Comparison of ENCODE assay signal across 16 cellular contexts in genomic region chr20:5796369-5797040, GRCh38. TPM values are rescaled to one million over a fixed set of nuclear protein-coding genes. Genes with fewer than 3 reads are reported as not detected.
DNase-seq lines count a peak whose midpoint lies in the region; ATAC-seq and TF ChIP-seq lines count a peak whose summit lies in the region.
"Had no signal": no experiment of that assay in that cellular context is flagged by ENCODE, and none has a peak within 500 bp of the region (broad histone marks: within the 10 kb centered on the region; RNA-seq: fewer than 3 reads in every experiment).

No MANE protein-coding gene starts in this region.

- H3K9ac ChIP-seq in BLaER1 = no peak overlapping the region

- intact Hi-C loops in body of pancreas (cut with DNase I) = loop anchor here (10.0 kb wide), 1 partner anchor 262 kb away; no protein-coding TSS in a partner anchor
- intact Hi-C loops in A673 (cut with micrococcal nuclease; ENCODE audit: unreplicated experiment) = loop anchor here (10.0 kb wide), 1 partner anchor 278 kb away; no protein-coding TSS in a partner anchor

- H3K4me1 Mint-ChIP-seq in IgD-negative memory B cell = peaks cover 12 to 17% (median 15%) of the 10 kb centered on the region in 3 donors
- H3K4me1 Mint-ChIP-seq in nephron = no peaks in the 10 kb centered on the region

- no TSS peak for BruUV-seq in A673 (replicated peaks; lab: Mats Ljungman, UMichigan)

- DNase-seq in body of pancreas = no peak
- no peak for DNase-seq in H4 (ENCODE audit: low spot score)
- DNase-seq in upper lobe of left lung = no peak
- no peak for DNase-seq in A673 (ENCODE audit: low spot score)
- DNase-seq: CD4-positive, CD25-positive, alpha-beta regulatory T cell; HCEC 1CT; NCI-H187; NCI-H69; PC-3 had no signal

- H3K36me3 Mint-ChIP-seq in IgD-negative memory B cell = peaks cover 7% of the 10 kb centered on the region
- H3K36me3 Mint-ChIP-seq in nephron (ENCODE audit: low read depth) = peaks cover 11% of the 10 kb centered on the region

- H3K27me3 ChIP-seq in BLaER1 (no peaks in the 10 kb centered on the region), body of pancreas (no peaks in the 10 kb centered on the region), upper lobe of left lung (no peaks in the 10 kb centered on the region), A673 (replicated peaks; ENCODE audit: insufficient read depth, low read depth, low read length, poor library complexity) (no peaks in the 10 kb centered on the region)
- H3K27me3 ChIP-seq: SJSA1 had no signal

- CTCF ChIA-PET in A673 (lab: Charles Lee) = interaction anchor here (0.6 to 1.5 kb wide), 2 partner anchors 267 kb away, joined by 3 to 4 read pairs; no protein-coding TSS in a partner anchor

- H3K4me3 ChIP-seq in BLaER1 (no peak overlapping the region), body of pancreas (no peak overlapping the region), upper lobe of left lung (no peak overlapping the region), A673 (ENCODE audit: low read depth, low read length, poor library complexity, severe bottlenecking) (no peak overlapping the region)
- H3K4me3 ChIP-seq: K562, SJSA1 had no signal

- POLR2A ChIA-PET in A673 (lab: Charles Lee; ENCODE audit: low non-redundant PET) = interaction anchor here (0.5 kb wide), 1 partner anchor 159 kb away, joined by 3 read pairs; no protein-coding TSS in a partner anchor

- H3K4me3 Mint-ChIP-seq in IgD-negative memory B cell = peak overlapping the region in 2 of 4 donors; percentile 26 to 40
- no peak overlapping the region for H3K4me3 Mint-ChIP-seq in nephron
- H3K4me3 Mint-ChIP-seq: CD4-positive, CD25-positive, alpha-beta regulatory T cell had no signal

- ATAC-seq in body of pancreas (no peak), GM21423 (IDR thresholded peaks at IDR 0.05; ENCODE audit: unreplicated experiment) (no peak), upper lobe of left lung (ENCODE audit: low FRiP score in 2 of 2) (no peak)
- ATAC-seq: K562, PC-3 had no signal

- TF ChIP-seq POLR2A in body of pancreas (IDR thresholded peaks at IDR 0.05) (no peak), upper lobe of left lung (IDR thresholded peaks at IDR 0.05) (no peak)

- H3K9me3 Mint-ChIP-seq in IgD-negative memory B cell (no peaks in the 10 kb centered on the region), nephron (no peaks in the 10 kb centered on the region)
- H3K9me3 Mint-ChIP-seq: CD4-positive, CD25-positive, alpha-beta regulatory T cell had no signal

- no peaks in the 10 kb centered on the region for H4K20me1 ChIP-seq in BLaER1

- H3K9me3 ChIP-seq in BLaER1 = 0 out of 2 replicates have a peak, but pooled peaks cover 4% of the 10 kb centered on the region
- H3K9me3 ChIP-seq in body of pancreas = no peaks in the 10 kb centered on the region
- no peaks in the 10 kb centered on the region for H3K9me3 ChIP-seq in upper lobe of left lung
- H3K9me3 ChIP-seq in A673 (ENCODE audit: low read depth, low read length, poor library complexity, severe bottlenecking) = no peaks in the 10 kb centered on the region
- H3K9me3 ChIP-seq: SJSA1 had no signal

- H3K4me2 ChIP-seq in BLaER1 = peak overlapping the region; percentile 73

- 62 to 63% methylated on average over 8 of the region's 8 CpGs for WGBS in body of pancreas, 2 donors
- 90 to 93% methylated on average over 8 of the region's 8 CpGs for WGBS in upper lobe of left lung, 2 donors

- H3K27me3 Mint-ChIP-seq in IgD-negative memory B cell = no peaks in the 10 kb centered on the region
- no peaks in the 10 kb centered on the region for H3K27me3 Mint-ChIP-seq in nephron (ENCODE audit: low read depth)

- no peak for TF ChIP-seq EP300 in upper lobe of left lung (IDR thresholded peaks at IDR 0.05)

- TF ChIP-seq CTCF in body of pancreas (IDR thresholded peaks at IDR 0.05) = no peak
- TF ChIP-seq CTCF in nephron (IDR thresholded peaks at IDR 0.05; ENCODE audit: unreplicated experiment in 3 of 3) = no peak
- TF ChIP-seq CTCF in upper lobe of left lung (IDR thresholded peaks at IDR 0.05) = no peak
- no peak for TF ChIP-seq CTCF in A673 (conservative IDR thresholded peaks at IDR 0.05; ENCODE audit: low read depth, low read length)

- H3K36me3 ChIP-seq in BLaER1 = peaks cover 22% of the 10 kb centered on the region
- H3K36me3 ChIP-seq in body of pancreas (replicated peaks in 1 of 2; ENCODE audit: insufficient read depth in 1 of 2, low read depth in 2 of 2) = no peaks in the 10 kb centered on the region
- no peaks in the 10 kb centered on the region for H3K36me3 ChIP-seq in upper lobe of left lung
- no peaks in the 10 kb centered on the region for H3K36me3 ChIP-seq in A673 (ENCODE audit: insufficient read depth, low read length, poor library complexity, severe bottlenecking)
- H3K36me3 ChIP-seq: SJSA1 had no signal

- H3K4me1 ChIP-seq in BLaER1 (peaks cover 77% of the 10 kb centered on the region), body of pancreas (peaks cover 25% of the 10 kb centered on the region), upper lobe of left lung (no peaks in the 10 kb centered on the region), A673 (ENCODE audit: insufficient read depth, low read length, poor library complexity, severe bottlenecking) (no peaks in the 10 kb centered on the region)
- H3K4me1 ChIP-seq: SJSA1 had no signal

- peak overlapping the region; percentile 73 for H3K27ac ChIP-seq in BLaER1
- H3K27ac ChIP-seq in body of pancreas = peak overlapping the region in 3 of 4 donors; percentile 33 to 70 (median 46)
- no peak overlapping the region for H3K27ac ChIP-seq in upper lobe of left lung
- H3K27ac ChIP-seq in A673 (ENCODE audit: low read depth, low read length, poor library complexity, severe bottlenecking) = no peak overlapping the region
- H3K27ac ChIP-seq: HL-60, SJSA1 had no signal

- H3K27ac Mint-ChIP-seq in IgD-negative memory B cell = peak overlapping the region in 2 of 3 donors; percentile 95 to 97
- H3K27ac Mint-ChIP-seq in nephron = peak overlapping the region; percentile 63 to 89 (median 85)

RNA-seq across cellular contexts. Expression of gene SHLD1, which starts 46.3 kb away (rescaled TPM):
- 19.8 TPM for polyA plus RNA-seq in IgD-negative memory B cell
- total RNA-seq in body of pancreas (1 to 10 TPM in 1 of 2 donors, not detected in 1; 1.8 TPM), upper lobe of left lung (1 to 10 TPM; 3.1 to 5.6 (median 4.5) TPM), A673 (2021) (5.8 and 7.1 TPM in 2 replicates)
- total RNA-seq in H4 (2014; rRNA removed; shearing (Covaris generic)) = 4.3 and 6.3 TPM in 2 replicates

Comparison
In these comparisons a context has a peak if more than half of its experiments do, and no peak if none do; other contexts are left out.
1. H3K27ac ChIP-seq: peak in BLaER1 (single experiment) and body of pancreas (3 of 4); none in upper lobe of left lung (0 of 4) and A673 (single experiment).